1 cellular context compared by ENCODE assay signal in genomic region chr6:27864906-27865883, GRCh38.
TF ChIP-seq lines count a peak whose summit lies in the region.

No MANE protein-coding gene starts in this region.

TF ChIP-seq in HepG2, 621 proteins besides CTCF, POLR2A, EP300 and RAD21 (continued from another document and continues in another):
- TF ChIP-seq MYPOP (CRISPR knock-in tag; IDR thresholded peaks at IDR 0.05) (peak; percentile 54; the same call in 1 of the 2 replicates), ZNF280B (CRISPR knock-in tag; IDR thresholded peaks at IDR 0.05; ENCODE audit: borderline replicate concordance) (0 out of 2 replicates have a peak, but pooled peaks have one; percentile 36), TRAFD1 (CRISPR knock-in tag; IDR thresholded peaks at IDR 0.05; ENCODE audit: borderline replicate concordance) (no peak), ZNF619 (CRISPR knock-in tag; IDR thresholded peaks at IDR 0.05) (no peak), ZBTB38 (CRISPR knock-in tag; IDR thresholded peaks at IDR 0.05) (peak; percentile 67; the same call in 1 of the 2 replicates), ZNF30 (CRISPR knock-in tag; IDR thresholded peaks at IDR 0.05) (no peak), MXD1 (CRISPR knock-in tag; IDR thresholded peaks at IDR 0.05) (0 out of 2 replicates have a peak, but pooled peaks have one; percentile 37), NFKB2 (CRISPR knock-in tag; IDR thresholded peaks at IDR 0.05; ENCODE audit: borderline replicate concordance) (peak; percentile 34; the same call in 1 of the 2 replicates), PRPF4 (IDR thresholded peaks at IDR 0.05; ENCODE audit: low read depth, low read length, poor library complexity, severe bottlenecking) (peak; percentile 10), ZBTB37 (CRISPR knock-in tag; IDR thresholded peaks at IDR 0.05) (no peak; the same call in 1 of the 2 replicates), ZNF543 (CRISPR knock-in tag; IDR thresholded peaks at IDR 0.05) (no peak; the same call in 1 of the 2 replicates), TAF1 (CRISPR knock-in tag; IDR thresholded peaks at IDR 0.05) (no peak), SNRNP70 (IDR thresholded peaks at IDR 0.05; ENCODE audit: low read depth, low read length) (no peak), ATF1 (CRISPR knock-in tag; IDR thresholded peaks at IDR 0.05) (peak; percentile 81), SUZ12 (IDR thresholded peaks at IDR 0.05; ENCODE audit: low read depth, low read length) (no peak), PHF8 (CRISPR knock-in tag; IDR thresholded peaks at IDR 0.05) (no peak), CREB1 (IDR thresholded peaks at IDR 0.05) (peak; percentile 98), CREB1 (CRISPR knock-in tag; IDR thresholded peaks at IDR 0.05) (peak; percentile 87), ZNF331 (CRISPR knock-in tag; IDR thresholded peaks at IDR 0.05) (0 out of 2 replicates have a peak, but pooled peaks have one; percentile 15), ZNF251 (CRISPR knock-in tag; IDR thresholded peaks at IDR 0.05) (no peak), HES4 (CRISPR knock-in tag; IDR thresholded peaks at IDR 0.05; ENCODE audit: borderline replicate concordance) (0 out of 2 replicates have a peak, but pooled peaks have one; percentile 48), KLF16 (CRISPR knock-in tag; IDR thresholded peaks at IDR 0.05) (0 out of 4 replicates have a peak, but pooled peaks of 1 of the 2 experiments have one; percentile 42), ZGPAT (CRISPR knock-in tag; IDR thresholded peaks at IDR 0.05) (peak; percentile 71), MAX (IDR thresholded peaks at IDR 0.05) (peak; percentile 46), TGIF2 (CRISPR knock-in tag; IDR thresholded peaks at IDR 0.05) (no peak), HMGXB4 (CRISPR knock-in tag; IDR thresholded peaks at IDR 0.05; ENCODE audit: borderline replicate concordance in 1 of 2, low read depth in 1 of 2) (peak; percentile 36 to 69; a peak in 3 of 4 replicates), TEAD3 (CRISPR knock-in tag; optimal IDR thresholded peaks at IDR 0.05; ENCODE audit: borderline replicate concordance) (peak; percentile 32), ZNF329 (CRISPR knock-in tag; IDR thresholded peaks at IDR 0.05; ENCODE audit: low read depth) (0 out of 2 replicates have a peak, but pooled peaks have one; percentile 40), ZNF749 (CRISPR knock-in tag; IDR thresholded peaks at IDR 0.05; ENCODE audit: borderline replicate concordance) (no peak), ZNF558 (CRISPR knock-in tag; IDR thresholded peaks at IDR 0.05; ENCODE audit: borderline replicate concordance) (0 out of 2 replicates have a peak, but pooled peaks have one; percentile 51), TP53 (CRISPR knock-in tag; conservative IDR thresholded peaks at IDR 0.05) (no peak), UBTF (CRISPR knock-in tag; IDR thresholded peaks at IDR 0.05) (peak; percentile 91), FOSL2 (CRISPR knock-in tag; IDR thresholded peaks at IDR 0.05) (peak; percentile 20; the same call in 1 of the 2 replicates), POLR2AphosphoS5 (IDR thresholded peaks at IDR 0.05; ENCODE audit: low read depth, low read length) (peak; percentile 47; the same call in 1 of the 2 replicates), ZBTB3 (CRISPR knock-in tag; IDR thresholded peaks at IDR 0.05; ENCODE audit: borderline replicate concordance, low read depth) (no peak), ZNF746 (CRISPR knock-in tag; IDR thresholded peaks at IDR 0.05) (no peak), KDM5B (CRISPR knock-in tag; IDR thresholded peaks at IDR 0.05; ENCODE audit: borderline replicate concordance) (peak; percentile 43; the same call in 1 of the 2 replicates), MZF1 (CRISPR knock-in tag; IDR thresholded peaks at IDR 0.05; ENCODE audit: borderline replicate concordance) (0 out of 2 replicates have a peak, but pooled peaks have one; percentile 21), NR2C2 (CRISPR knock-in tag; IDR thresholded peaks at IDR 0.05; ENCODE audit: borderline replicate concordance) (no peak), ARID4A (CRISPR knock-in tag; IDR thresholded peaks at IDR 0.05; ENCODE audit: borderline replicate concordance) (peak; percentile 68; the same call in 1 of the 2 replicates), ZNF430 (CRISPR knock-in tag; IDR thresholded peaks at IDR 0.05) (0 out of 2 replicates have a peak, but pooled peaks have one; percentile 27), ZNF446 (CRISPR knock-in tag; IDR thresholded peaks at IDR 0.05) (no peak), KDM2A (CRISPR knock-in tag; IDR thresholded peaks at IDR 0.05; ENCODE audit: borderline replicate concordance, low read depth) (peak; percentile 49), SAP130 (CRISPR knock-in tag; IDR thresholded peaks at IDR 0.05; ENCODE audit: low read depth) (peak; percentile 50), HOMEZ (CRISPR knock-in tag; IDR thresholded peaks at IDR 0.05; ENCODE audit: low read depth) (peak; percentile 53)
